ENCODE assay signal across 28 cellular contexts in genomic region chr5:4124201-4124852, GRCh38.
A peak's percentile ranks its signal among the peaks of the same experiment; 100 is the strongest.
DNase-seq lines count a peak whose midpoint lies in the region; ATAC-seq and TF ChIP-seq lines count a peak whose summit lies in the region.
"Had no signal": no experiment of that assay in that cellular context is flagged by ENCODE, and none has a peak within 500 bp of the region (broad histone marks: within the 10 kb centered on the region; RNA-seq: fewer than 3 reads in every experiment).

No MANE protein-coding gene starts in this region.

- CTCF ChIA-PET in WTC11 (lab: Charles Lee), result interaction anchor here (0.9 kb wide), 1 partner anchor 171 kb away, joined by 3 read pairs; no protein-coding TSS in a partner anchor

- H3K27ac Mint-ChIP-seq in WTC11 (no peak overlapping the region), mesothelial cell of epicardium (peak overlapping the region; percentile 66)
- H3K27ac Mint-ChIP-seq: CD4-positive, alpha-beta T cell had no signal

- H3K36me3 Mint-ChIP-seq in WTC11 (no peaks in the 10 kb centered on the region), mesothelial cell of epicardium (no peaks in the 10 kb centered on the region)

- H3K4me1 Mint-ChIP-seq in WTC11, result no peaks in the 10 kb centered on the region
- peaks cover 23% of the 10 kb centered on the region for H3K4me1 Mint-ChIP-seq in mesothelial cell of epicardium

- H3K4me1 ChIP-seq in esophagus muscularis mucosa (no peaks in the 10 kb centered on the region), gastrocnemius medialis (no peaks in the 10 kb centered on the region)
- H3K4me1 ChIP-seq: A549, Peyer's patch had no signal

- H3K9me3 ChIP-seq in esophagus muscularis mucosa (peaks cover 0 to 5% (median 2%) of the 10 kb centered on the region in 4 donors), gastrocnemius medialis (no peaks in the 10 kb centered on the region)
- H3K9me3 ChIP-seq: A549, MG63 had no signal

- no peaks in the 10 kb centered on the region for H3K36me3 ChIP-seq in esophagus muscularis mucosa
- H3K36me3 ChIP-seq in gastrocnemius medialis, result no peaks in the 10 kb centered on the region
- H3K36me3 ChIP-seq: BLaER1 treated with 17β-estradiol and CSF1 and Interleukin-3, amounts not matched to agents 10 nM and 100 nM; MG63; Peyer's patch had no signal

- H3K4me3 ChIP-seq in Jurkat, Clone E6-1 (ENCODE audit: low read length), result no peak overlapping the region
- no peak overlapping the region for H3K4me3 ChIP-seq in esophagus muscularis mucosa
- no peak overlapping the region for H3K4me3 ChIP-seq in gastrocnemius medialis
- H3K4me3 ChIP-seq: A549; BLaER1 treated with 17β-estradiol and CSF1 and Interleukin-3, amounts not matched to agents 10 nM and 100 nM; GM12878; GM23248; MG63; Peyer's patch; SK-N-MC had no signal

- no peaks in the 10 kb centered on the region for H3K27me3 Mint-ChIP-seq in WTC11 (ENCODE audit: low read depth)
- H3K27me3 Mint-ChIP-seq in mesothelial cell of epicardium (ENCODE audit: low read depth), result no peaks in the 10 kb centered on the region
- H3K27me3 Mint-ChIP-seq: CD4-positive, alpha-beta T cell had no signal

- intact Hi-C loops in esophagus muscularis mucosa (cut with DNase I), result no loop called here
- intact Hi-C loops in gastrocnemius medialis (cut with DNase I; ENCODE audit: low total_unique reads), result no loop called here

- TF ChIP-seq EP300 in esophagus muscularis mucosa (IDR thresholded peaks at IDR 0.05), result no peak

- H3K27ac ChIP-seq in esophagus muscularis mucosa (replicated peaks in 1 of 4) (no peak overlapping the region), gastrocnemius medialis (no peak overlapping the region)
- H3K27ac ChIP-seq: A549; BLaER1 treated with 17β-estradiol and CSF1 and Interleukin-3, amounts not matched to agents 10 nM and 100 nM; GM23248; Peyer's patch; SK-N-MC had no signal

- POLR2A ChIA-PET in WTC11 (lab: Charles Lee), result no interaction called here

- DNase-seq in Daoy (ENCODE audit: low read depth) (peak; percentile 24), WTC11 (ENCODE audit: low spot score) (no peak), mesothelial cell of epicardium (ENCODE audit: low spot score in 2 of 2, unreplicated experiment in 2 of 2) (no peak), esophagus muscularis mucosa (ENCODE audit: extremely low spot score) (no peak), gastrocnemius medialis (no peak)
- DNase-seq in Jurkat, Clone E6-1 (ENCODE audit: low read depth, low spot score), result peak; percentile 66
- DNase-seq: AML-193; CD4-positive, alpha-beta T cell; DMS53; EL; GDM1; GM23248; MG63; NCI-H1105 treated with DMSO at 0.1 percent for 48 hours; NCI-H146; NCI-H1930; NCI-H226; NCI-H510A; NCI-H69; Peyer's patch; SIG-M5; SW 1271 had no signal

- TF ChIP-seq POLR2A in esophagus muscularis mucosa (IDR thresholded peaks at IDR 0.05; ENCODE audit: low read depth) (no peak), gastrocnemius medialis (IDR thresholded peaks at IDR 0.05) (no peak)

- 0 out of 2 replicates have a peak, but pooled peaks have one; percentile 22 for ATAC-seq in WTC11
- ATAC-seq in gastrocnemius medialis, result no peak
- no peak for ATAC-seq in HG03196 (IDR thresholded peaks at IDR 0.05; ENCODE audit: unreplicated experiment)
- ATAC-seq: A549, GM12878, HCT116 had no signal

- H3K4me3 Mint-ChIP-seq in WTC11 (no peak overlapping the region), mesothelial cell of epicardium (no peak overlapping the region)
- H3K4me3 Mint-ChIP-seq: CD4-positive, alpha-beta T cell had no signal

- 41% methylated on average over 4 of the region's 4 CpGs for WGBS in esophagus muscularis mucosa

- no peaks in the 10 kb centered on the region for H3K27me3 ChIP-seq in esophagus muscularis mucosa
- no peaks in the 10 kb centered on the region for H3K27me3 ChIP-seq in gastrocnemius medialis
- H3K27me3 ChIP-seq: BLaER1 treated with 17β-estradiol and CSF1 and Interleukin-3, amounts not matched to agents 10 nM and 100 nM; Peyer's patch had no signal

- peaks cover 30% of the 10 kb centered on the region for H3K9me3 Mint-ChIP-seq in WTC11
- H3K9me3 Mint-ChIP-seq in mesothelial cell of epicardium, result peaks cover 18% of the 10 kb centered on the region

- in situ Hi-C loops in gastrocnemius medialis (cut with MboI; ENCODE audit: low sequenced_read_pairs in 4 of 4), result no loop called here

- TF ChIP-seq CTCF in WTC11 (IDR thresholded peaks at IDR 0.05) (no peak), mesothelial cell of epicardium (IDR thresholded peaks at IDR 0.05; ENCODE audit: unreplicated experiment) (no peak), esophagus muscularis mucosa (IDR thresholded peaks at IDR 0.05) (no peak), gastrocnemius medialis (IDR thresholded peaks at IDR 0.05 in 4 of 5, conservative IDR thresholded peaks at IDR 0.05 in 1 of 5) (no peak)

TF ChIP-seq in WTC11, 78 proteins besides CTCF, POLR2A, EP300 and RAD21:
- TF ChIP-seq E2F4 (CRISPR knock-in tag; IDR thresholded peaks at IDR 0.05; ENCODE audit: borderline replicate concordance, low read depth) (no peak), ZMAT4 (CRISPR knock-in tag; IDR thresholded peaks at IDR 0.05) (no peak), AR (CRISPR knock-in tag; IDR thresholded peaks at IDR 0.05) (no peak), FOXK1 (CRISPR knock-in tag; IDR thresholded peaks at IDR 0.05) (no peak), GTF2I (CRISPR knock-in tag; conservative IDR thresholded peaks at IDR 0.05) (no peak), PRRX2 (CRISPR knock-in tag; IDR thresholded peaks at IDR 0.05) (no peak)

Comparison
In these comparisons a context has a peak if more than half of its experiments do, and no peak if none do; other contexts are left out.
1. DNase-seq: peak in Daoy (single experiment) and Jurkat, Clone E6-1 (single experiment); none in WTC11 (single experiment), mesothelial cell of epicardium (0 of 2), esophagus muscularis mucosa (single experiment) and gastrocnemius medialis (0 of 2).